Comparison of ENCODE assay signal across 24 cellular contexts in the genomic region with DNA sequence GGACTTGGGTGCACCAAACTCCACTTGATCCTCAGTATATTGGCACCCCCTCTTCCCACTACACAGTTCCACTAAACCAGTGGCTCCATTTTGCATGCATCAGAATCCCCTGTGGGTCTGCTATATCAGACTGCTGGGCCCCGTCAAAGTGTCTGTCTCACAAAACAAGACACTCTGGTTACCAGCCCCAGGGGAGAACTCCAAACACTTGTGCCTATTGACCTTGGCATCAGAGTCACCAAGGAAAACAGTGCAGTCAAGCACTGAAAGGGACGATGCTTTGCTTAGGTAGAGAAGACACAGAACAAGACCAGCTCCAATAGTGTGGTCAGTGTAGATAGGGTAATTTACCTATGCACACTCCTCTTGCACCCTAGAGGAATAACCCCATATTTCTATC.
"Had no signal": no experiment of that assay in that cellular context is flagged by ENCODE, and none has a peak within 500 bp of the region (broad histone marks: within the 10 kb centered on the region; RNA-seq: fewer than 3 reads in every experiment).

No MANE protein-coding gene starts in this region.

- H3K27ac ChIP-seq: ascending aorta, cardiac muscle cell, colonic mucosa, heart left ventricle, ovary, thoracic aorta, uterus had no signal

- H3K4me1 ChIP-seq: ascending aorta, colonic mucosa, heart left ventricle, uterus had no signal

- H3K4me3 ChIP-seq: ascending aorta, cardiac muscle cell, colonic mucosa, heart left ventricle, ovary, thoracic aorta, uterus had no signal

- H3K36me3 ChIP-seq: ascending aorta, cardiac muscle cell, colonic mucosa, heart left ventricle, ovary, thoracic aorta, uterus had no signal

- H3K9me3 ChIP-seq: ascending aorta, colonic mucosa, heart left ventricle, ovary, thoracic aorta, uterus had no signal

- H3K27me3 ChIP-seq: ascending aorta, cardiac muscle cell, colonic mucosa, ovary, uterus had no signal

- ATAC-seq: activated CD4-positive, alpha-beta T cell treated with anti-CD3 and anti-CD28 coated beads for 36 hours; activated T-cell treated with anti-CD3 and anti-CD28 coated beads, Interleukin-2, amount 50 U/mL, for 72 hours; heart left ventricle; left colon; naive thymus-derived CD4-positive, alpha-beta T cell; sciatic nerve had no signal

- DNase-seq: activated CD4-positive, alpha-beta T cell treated with anti-CD3 and anti-CD28 coated beads for 36 hours; activated CD4-positive, CD25-positive, alpha-beta regulatory T cell; activated naive CD4-positive, alpha-beta T cell treated with Interleukin-2 at 50 U/mL for 16 hours; activated naive CD8-positive, alpha-beta T cell treated with anti-CD3 and anti-CD28 coated beads, Interleukin-2, amount 10 ng/mL, durations not matched to agents 7 days and 5 days; activated T-cell treated with anti-CD3 and anti-CD28 coated beads for 4 hours; activated T-cell treated with anti-CD3 and anti-CD28 coated beads, Interleukin-2, amount 50 U/mL, for 72 hours; cerebellar nuclear complex; colonic mucosa; effector CD8-positive, alpha-beta T cell; heart left ventricle; hypothalamus; immature natural killer cell; kidney; left colon; naive thymus-derived CD4-positive, alpha-beta T cell; ovary; small intestine; stimulated activated CD4-positive, alpha-beta T cell treated with anti-CD3 and anti-CD28 coated beads, Interleukin-4, amount 100 ng/mL, for 24 hours; trophoblast cell; uterus had no signal
